In the genomic region with DNA sequence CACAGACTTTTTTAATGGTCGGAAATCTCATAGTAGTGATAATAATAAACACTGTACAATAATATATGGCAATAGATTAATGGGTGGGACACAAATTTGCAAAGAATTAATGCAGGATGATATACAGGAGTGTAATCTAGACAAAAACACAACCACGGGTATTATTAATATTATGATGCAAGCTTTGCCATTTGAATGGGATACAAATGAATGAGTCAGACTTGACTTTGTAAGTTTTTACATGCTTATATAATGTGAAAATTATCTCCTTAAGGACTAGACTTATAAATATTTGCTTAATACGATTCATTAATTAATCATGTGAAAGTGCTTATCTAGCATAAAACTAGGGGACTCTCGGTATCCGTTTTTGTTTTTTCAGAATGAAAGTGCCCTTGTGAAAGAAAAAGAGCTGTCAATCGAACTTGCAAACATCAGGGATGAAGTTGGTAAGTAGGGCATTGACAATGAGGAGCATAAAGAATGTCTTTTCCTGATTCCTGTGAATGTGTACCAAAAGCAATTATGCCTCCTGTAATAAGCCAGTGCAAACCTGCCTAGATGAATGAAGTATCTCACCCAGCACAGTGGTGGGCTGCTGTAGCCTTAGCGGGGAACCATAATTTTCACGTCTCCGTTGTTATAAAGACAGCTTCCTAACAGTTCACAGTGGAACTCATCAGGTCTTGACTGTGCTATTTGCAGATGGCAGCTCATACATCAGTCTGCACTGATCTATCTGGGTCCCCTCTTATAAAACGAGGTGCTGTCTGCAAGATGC, we compare ENCODE assay signal across 16 cellular contexts.
A peak's percentile ranks its signal among the peaks of the same experiment; 100 is the strongest.
DNase-seq lines count a peak whose midpoint lies in the region; ATAC-seq, FAIRE-seq and TF ChIP-seq lines count a peak whose summit lies in the region.
"Had no signal": no experiment of that assay in that cellular context is flagged by ENCODE, and none has a peak within 500 bp of the region (broad histone marks: within the 10 kb centered on the region; RNA-seq: fewer than 3 reads in every experiment).

No MANE protein-coding gene starts in this region.

- no TSS peak for BruUV-seq in K562 (replicated peaks; lab: Mats Ljungman, UMichigan)
- no TSS peak for BruUV-seq in mammary epithelial cell (replicated peaks; lab: Mats Ljungman, UMichigan)

- TF ChIP-seq EP300 in K562 (IDR thresholded peaks at IDR 0.05; ENCODE audit: low read length) (no peak), gastroesophageal sphincter (IDR thresholded peaks at IDR 0.05) (no peak)

- H3K79me2 ChIP-seq in K562 (ENCODE audit: control insufficient read depth, insufficient read depth, low read length) (no peaks in the 10 kb centered on the region), mammary epithelial cell (ENCODE audit: insufficient read depth, low read length) (no peaks in the 10 kb centered on the region)

- peak overlapping the region; percentile 75 to 92 for H3K27ac ChIP-seq in right atrium auricular region
- H3K27ac ChIP-seq in K562 (ENCODE audit: extremely low read depth, low read depth, low read length) = no peak overlapping the region
- peak overlapping the region in 3 of 4 donors; percentile 76 to 84 (median 82) for H3K27ac ChIP-seq in gastroesophageal sphincter
- H3K27ac ChIP-seq in mammary epithelial cell (ENCODE audit: insufficient read depth, low read depth, low read length) = no peak overlapping the region
- H3K27ac ChIP-seq: BLaER1 had no signal

- in situ Hi-C loops in K562 (cut with MboI) (no loop called here), mammary epithelial cell (cut with MboI; ENCODE audit: low sequenced_read_pairs in 2 of 2) (no loop called here)

- H3K27me3 ChIP-seq in right atrium auricular region (no peaks in the 10 kb centered on the region), K562 (ENCODE audit: control insufficient read depth in 2 of 2, insufficient read depth in 2 of 2, low read length in 2 of 2) (peaks cover 0 to 4% of the 10 kb centered on the region in 2 experiments; a peak in 2 of 5 replicates), gastroesophageal sphincter (no peaks in the 10 kb centered on the region), mammary epithelial cell (ENCODE audit: insufficient read depth, low read length) (no peaks in the 10 kb centered on the region)
- H3K27me3 ChIP-seq: BLaER1 had no signal

- intact Hi-C loops in left cardiac atrium (cut with DNase I) = no loop called here
- intact Hi-C loops in K562 (cut with micrococcal nuclease) = no loop called here
- intact Hi-C loops in mammary epithelial cell (cut with micrococcal nuclease) = no loop called here

- H3K9me1 ChIP-seq in K562 (ENCODE audit: control insufficient read depth, insufficient read depth, low read length) = no peaks in the 10 kb centered on the region

- H3K4me2 ChIP-seq in K562 (ENCODE audit: insufficient read depth, low read length) (no peak overlapping the region), mammary epithelial cell (ENCODE audit: insufficient read depth, low read depth, low read length) (no peak overlapping the region)
- H3K4me2 ChIP-seq: BLaER1, GM23338 had no signal

- CTCF ChIA-PET in K562 (lab: Yijun Ruan, JAX; ENCODE audit: low intra/inter-chr PET ratio) = interaction anchor here (0.5 kb wide), 1 partner anchor 10 kb away, joined by 4 read pairs; no protein-coding TSS in a partner anchor
- CTCF ChIA-PET in mammary epithelial cell (lab: Charles Lee; ENCODE audit: low non-redundant PET) = no interaction called here

- no peak for ATAC-seq in left cardiac atrium
- no peak for ATAC-seq in K562
- no peak for ATAC-seq in gastroesophageal sphincter
- no peak for ATAC-seq in SK-N-SH treated with all-trans-retinoic acid at 6 μM for 48 hours
- no peak for ATAC-seq in GM21423 (IDR thresholded peaks at IDR 0.05; ENCODE audit: unreplicated experiment)
- ATAC-seq: GM12878, GM23338 had no signal

- H3K36me3 ChIP-seq in right atrium auricular region (no peaks in the 10 kb centered on the region), K562 (ENCODE audit: control insufficient read depth, insufficient read depth, low read length) (no peaks in the 10 kb centered on the region), gastroesophageal sphincter (no peaks in the 10 kb centered on the region), mammary epithelial cell (ENCODE audit: insufficient read depth, low read length) (no peaks in the 10 kb centered on the region)
- H3K36me3 ChIP-seq: BLaER1 had no signal

- 7% methylated on average over 10 of the region's 10 CpGs for WGBS in K562 (ENCODE audit: insufficient coverage, low coverage, missing lambda C conversion rate)
- WGBS in gastroesophageal sphincter (ENCODE audit: low coverage in 1 of 2), 2 donors = 39 to 41% methylated on average over 7 to 9 of the region's 10 CpGs
- WGBS in mammary epithelial cell (ENCODE audit: low coverage, missing lambda C conversion rate) = 72% methylated on average over 10 of the region's 10 CpGs

- H3K9ac ChIP-seq in K562 (ENCODE audit: insufficient read depth in 1 of 2, low read depth in 2 of 2, low read length in 2 of 2) = no peak overlapping the region
- H3K9ac ChIP-seq in mammary epithelial cell (ENCODE audit: insufficient read depth, low read length) = no peak overlapping the region
- H3K9ac ChIP-seq: BLaER1 had no signal

- H3K4me1 ChIP-seq in right atrium auricular region = peaks cover 0 to 60% of the 10 kb centered on the region in 2 donors
- peaks cover 0 to 8% of the 10 kb centered on the region in 2 experiments; a peak in 2 of 5 replicates for H3K4me1 ChIP-seq in K562 (replicated peaks in 1 of 2; ENCODE audit: control insufficient read depth in 2 of 2, insufficient read depth in 2 of 2, low read length in 2 of 2)
- peaks cover 1 to 47% (median 7%) of the 10 kb centered on the region in 3 donors for H3K4me1 ChIP-seq in gastroesophageal sphincter
- peaks cover 23% of the 10 kb centered on the region for H3K4me1 ChIP-seq in mammary epithelial cell (ENCODE audit: insufficient read depth, low read length)

- TF ChIP-seq POLR2A in K562 (conservative IDR thresholded peaks at IDR 0.05) = no peak
- TF ChIP-seq POLR2A in gastroesophageal sphincter (IDR thresholded peaks at IDR 0.05) = no peak

- dilution Hi-C loops in mammary epithelial cell (cut with HindIII; ENCODE audit: low sequenced_read_pairs) = no loop called here

- no peak for TF ChIP-seq RAD21 in K562 (CRISPR knock-in tag; conservative IDR thresholded peaks at IDR 0.05 in 1 of 2, IDR thresholded peaks at IDR 0.05 in 1 of 2)

- H4K20me1 ChIP-seq in K562 (replicated peaks; ENCODE audit: control insufficient read depth, insufficient read depth, low read length) (no peaks in the 10 kb centered on the region), mammary epithelial cell (ENCODE audit: insufficient read depth, low read length) (no peaks in the 10 kb centered on the region)
- H4K20me1 ChIP-seq: BLaER1 had no signal

- no peak overlapping the region for H2AFZ ChIP-seq in K562 (ENCODE audit: low read depth, low read length)
- H2AFZ ChIP-seq in mammary epithelial cell (ENCODE audit: low read depth, low read length) = no peak overlapping the region
- H2AFZ ChIP-seq: GM23338 had no signal

- POLR2A ChIA-PET in K562 (lab: Yijun Ruan, JAX) = no interaction called here

- H3K4me3 ChIP-seq in right atrium auricular region (no peak overlapping the region), K562 (no peak overlapping the region), gastroesophageal sphincter (no peak overlapping the region), mammary epithelial cell (replicated peaks in 1 of 3; ENCODE audit: insufficient read depth in 1 of 3, low read depth in 2 of 3, low read length in 3 of 3) (no peak overlapping the region)
- H3K4me3 ChIP-seq: BLaER1, GM12878, GM23338 had no signal

- H3K9me3 ChIP-seq in right atrium auricular region (no peaks in the 10 kb centered on the region), K562 (replicated peaks; ENCODE audit: control insufficient read depth, insufficient read depth, low read depth, low read length) (no peaks in the 10 kb centered on the region), gastroesophageal sphincter (no peaks in the 10 kb centered on the region), mammary epithelial cell (replicated peaks; ENCODE audit: insufficient read depth, low read length) (no peaks in the 10 kb centered on the region)
- H3K9me3 ChIP-seq: BLaER1 had no signal

- TF ChIP-seq CTCF in right atrium auricular region (IDR thresholded peaks at IDR 0.05) (no peak), K562 (IDR thresholded peaks at IDR 0.05 in 2 of 3, conservative IDR thresholded peaks at IDR 0.05 in 1 of 3; ENCODE audit: insufficient read depth in 2 of 3, low read depth in 1 of 3, low read length in 3 of 3) (no peak), gastroesophageal sphincter (IDR thresholded peaks at IDR 0.05) (no peak), mammary epithelial cell (conservative IDR thresholded peaks at IDR 0.05 in 1 of 2, IDR thresholded peaks at IDR 0.05 in 1 of 2; ENCODE audit: extremely low read depth in 1 of 2, insufficient read depth in 1 of 2, low read depth in 1 of 2, low read length in 2 of 2) (no peak)

- no peak for DNase-seq in right atrium auricular region (ENCODE audit: low spot score)
- DNase-seq in left cardiac atrium = no peak
- DNase-seq in K562 (ENCODE audit: extremely low read depth in 1 of 4, low spot score in 3 of 4) = no peak
- DNase-seq in mammary epithelial cell = no peak
- DNase-seq: CD4-positive, alpha-beta memory T cell; DMS53; EL; NCI-H1436; NCI-H1930; NCI-H226 had no signal

- FAIRE-seq in K562 (lab: Jason Lieb, UNC) = no peak
- FAIRE-seq: GM12878 had no signal

TF ChIP-seq in K562, 482 proteins besides CTCF, POLR2A, EP300 and RAD21:
- TF ChIP-seq BCOR (IDR thresholded peaks at IDR 0.05) = no peak
- TF ChIP-seq ZNF316 (IDR thresholded peaks at IDR 0.05) = peak; percentile 39
- no peak for TF ChIP-seq EWSR1 (IDR thresholded peaks at IDR 0.05; ENCODE audit: borderline replicate concordance, low read depth, partially characterized antibody)
- 0 out of 2 replicates have a peak, but pooled peaks have one; percentile 6 for TF ChIP-seq MAFG (tag; conservative IDR thresholded peaks at IDR 0.05)

Comparison
In these comparisons a context has a peak if more than half of its experiments do, and no peak if none do; other contexts are left out.
1. H3K27ac ChIP-seq: peak in right atrium auricular region (2 of 2) and gastroesophageal sphincter (3 of 4); none in K562 (single experiment) and mammary epithelial cell (single experiment).